13 cellular contexts compared by ENCODE assay signal in the genomic region with DNA sequence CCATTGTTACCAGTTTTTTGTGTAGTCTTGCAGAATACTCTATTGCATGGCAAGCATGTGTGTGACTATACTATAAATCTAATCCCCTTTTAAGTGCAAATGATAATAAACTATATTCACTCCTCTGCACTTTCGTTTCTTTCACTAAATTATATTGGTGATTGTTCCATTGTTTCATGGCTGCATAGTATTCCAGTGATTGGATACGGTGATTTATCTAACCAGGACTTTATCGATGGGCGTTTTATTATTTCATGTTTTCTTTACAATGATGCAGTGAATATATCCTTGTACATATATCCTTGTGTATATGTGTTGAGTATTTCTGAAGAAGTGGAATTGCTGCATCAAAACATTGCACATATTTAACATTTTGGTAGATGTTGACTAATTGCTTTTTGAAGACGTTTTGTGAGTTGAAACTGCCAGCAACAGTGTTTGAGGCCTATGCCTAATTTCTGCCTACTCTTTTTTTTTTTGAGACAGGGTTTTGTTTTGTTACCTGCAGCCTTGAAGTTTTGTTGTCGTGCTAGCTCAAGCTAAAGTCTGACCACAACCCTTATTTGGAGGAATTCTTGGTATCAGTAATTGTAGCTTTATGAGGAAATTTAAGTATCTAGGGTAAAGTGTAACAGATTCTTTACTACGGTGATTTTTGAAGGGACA. TPM values are rescaled to one million over a fixed set of nuclear protein-coding genes. Genes with fewer than 3 reads are reported as not detected.
DNase-seq lines count a peak whose midpoint lies in the region; ATAC-seq and TF ChIP-seq lines count a peak whose summit lies in the region.
"Had no signal": no experiment of that assay in that cellular context is flagged by ENCODE, and none has a peak within 500 bp of the region (broad histone marks: within the 10 kb centered on the region; RNA-seq: fewer than 3 reads in every experiment).

No MANE protein-coding gene starts in this region.

- ATAC-seq in T-cell (replicated peaks in 1 of 4) (no peak), HG03460 (IDR thresholded peaks at IDR 0.05; ENCODE audit: unreplicated experiment) (no peak)

- TF ChIP-seq CTCF in left ventricle myocardium inferior (IDR thresholded peaks at IDR 0.05; ENCODE audit: borderline replicate concordance): no peak
- TF ChIP-seq CTCF in endothelial cell (IDR thresholded peaks at IDR 0.05; ENCODE audit: unreplicated experiment): no peak
- TF ChIP-seq CTCF in type B pancreatic cell (conservative IDR thresholded peaks at IDR 0.05): no peak
- TF ChIP-seq CTCF in coronary artery (IDR thresholded peaks at IDR 0.05): no peak

- H3K9me3 ChIP-seq in left ventricle myocardium inferior (replicated peaks): no peaks in the 10 kb centered on the region

- no peaks in the 10 kb centered on the region for H3K36me3 ChIP-seq in left ventricle myocardium inferior

- H3K4me1 Mint-ChIP-seq in T-cell (peaks cover 64 to 71% (median 68%) of the 10 kb centered on the region in 3 donors), endothelial cell (ENCODE audit: unreplicated experiment) (peaks cover 46% of the 10 kb centered on the region), type B pancreatic cell (ENCODE audit: unreplicated experiment) (peaks cover 44% of the 10 kb centered on the region)

- intact Hi-C loops in left ventricle myocardium inferior (cut with micrococcal nuclease): no loop called here
- intact Hi-C loops in cardiac septum (cut with DNase I): loop anchor here (5.0 to 10.0 kb wide), 3 partner anchors 82 to 424 kb away; a partner anchor contains a TSS

- H3K27me3 Mint-ChIP-seq in T-cell: no peaks in the 10 kb centered on the region
- peaks cover 6% of the 10 kb centered on the region for H3K27me3 Mint-ChIP-seq in endothelial cell (ENCODE audit: unreplicated experiment)
- no peaks in the 10 kb centered on the region for H3K27me3 Mint-ChIP-seq in type B pancreatic cell

- H3K27me3 ChIP-seq in left ventricle myocardium inferior (ENCODE audit: low read depth): no peaks in the 10 kb centered on the region

- POLR2A ChIA-PET in T-cell (lab: Charles Lee): interaction anchor here in 1 of 2 donors (0.6 to 0.7 kb wide), 3 partner anchors 22 to 57 kb away, joined by 3 to 8 read pairs (median 6); no protein-coding TSS in a partner anchor

- H3K4me1 ChIP-seq in left ventricle myocardium inferior: peaks cover 66% of the 10 kb centered on the region

- H3K36me3 Mint-ChIP-seq in T-cell (no peaks in the 10 kb centered on the region), endothelial cell (ENCODE audit: low read depth, unreplicated experiment) (no peaks in the 10 kb centered on the region), type B pancreatic cell (peaks cover 11% of the 10 kb centered on the region)

- DNase-seq in left ventricle myocardium inferior: no peak
- no peak for DNase-seq in cardiac septum (ENCODE audit: low spot score)
- DNase-seq in T-cell: no peak
- no peak for DNase-seq in endothelial cell (ENCODE audit: low spot score)
- no peak for DNase-seq in type B pancreatic cell (ENCODE audit: extremely low spot score, unreplicated experiment)
- no peak for DNase-seq in NCI-H2107 treated with DMSO at 0.1 percent for 48 hours (lab: John Stamatoyannopoulos, UW; ENCODE audit: unreplicated experiment)
- no peak for DNase-seq in coronary artery (ENCODE audit: low spot score)
- DNase-seq: activated effector memory CD4-positive, alpha-beta T cell treated with anti-CD3 and anti-CD28 coated beads, Interleukin-2, amount 50 U/mL, for 16 hours; KG1; NCI-H748 treated with DMSO at 0.1 percent for 48 hours; occipital lobe had no signal

- peak overlapping the region; percentile 71 to 77 (median 76) for H3K4me3 Mint-ChIP-seq in T-cell
- H3K4me3 Mint-ChIP-seq in endothelial cell (ENCODE audit: unreplicated experiment): peak overlapping the region; percentile 77
- peak overlapping the region; percentile 72 for H3K4me3 Mint-ChIP-seq in type B pancreatic cell

- H3K27ac ChIP-seq in left ventricle myocardium inferior (replicated peaks) (no peak overlapping the region), coronary artery (no peak overlapping the region)
- H3K27ac ChIP-seq: epithelial cell of prostate had no signal

- peak overlapping the region; percentile 97 for H3K4me3 ChIP-seq in left ventricle myocardium inferior
- H3K4me3 ChIP-seq in coronary artery: no peak overlapping the region

- H3K9me3 Mint-ChIP-seq in T-cell (no peaks in the 10 kb centered on the region), endothelial cell (ENCODE audit: unreplicated experiment) (no peaks in the 10 kb centered on the region), type B pancreatic cell (no peaks in the 10 kb centered on the region)

- H3K27ac Mint-ChIP-seq in T-cell (peak overlapping the region; percentile 57 to 79), endothelial cell (ENCODE audit: unreplicated experiment) (peak overlapping the region; percentile 37), type B pancreatic cell (no peak overlapping the region)

- CTCF ChIA-PET in T-cell (lab: Charles Lee): interaction anchor here in 1 of 2 donors (0.9 kb wide), 1 partner anchor 142 kb away, joined by 6 read pairs; no protein-coding TSS in a partner anchor

RNA-seq across cellular contexts. Expression of a gene that starts 2.7 kb away (rescaled TPM):
- 19.5 TPM for total RNA-seq in left ventricle myocardium inferior
- total RNA-seq in cardiac septum: 29.0 TPM
- total RNA-seq in T-cell: 10 to 100 TPM; 23.5 to 46.1 (median 34.3) TPM
- 62.8 TPM for total RNA-seq in endothelial cell (ENCODE audit: unreplicated experiment)
- 43.4 and 65.7 TPM in 2 replicates for total RNA-seq in type B pancreatic cell (ENCODE audit: low replicate concordance)

RNA-seq across cellular contexts. Expression of a gene that starts 38.7 kb away (rescaled TPM):
- 3.7 TPM for total RNA-seq in left ventricle myocardium inferior
- 4.0 TPM for total RNA-seq in cardiac septum
- total RNA-seq in T-cell: 10 to 100 TPM; 33.1 to 42.4 (median 42.1) TPM
- total RNA-seq in endothelial cell (ENCODE audit: unreplicated experiment): 13.8 TPM
- total RNA-seq in type B pancreatic cell (ENCODE audit: low replicate concordance): 23.2 and 29.3 TPM in 2 replicates
